In the genomic region with DNA sequence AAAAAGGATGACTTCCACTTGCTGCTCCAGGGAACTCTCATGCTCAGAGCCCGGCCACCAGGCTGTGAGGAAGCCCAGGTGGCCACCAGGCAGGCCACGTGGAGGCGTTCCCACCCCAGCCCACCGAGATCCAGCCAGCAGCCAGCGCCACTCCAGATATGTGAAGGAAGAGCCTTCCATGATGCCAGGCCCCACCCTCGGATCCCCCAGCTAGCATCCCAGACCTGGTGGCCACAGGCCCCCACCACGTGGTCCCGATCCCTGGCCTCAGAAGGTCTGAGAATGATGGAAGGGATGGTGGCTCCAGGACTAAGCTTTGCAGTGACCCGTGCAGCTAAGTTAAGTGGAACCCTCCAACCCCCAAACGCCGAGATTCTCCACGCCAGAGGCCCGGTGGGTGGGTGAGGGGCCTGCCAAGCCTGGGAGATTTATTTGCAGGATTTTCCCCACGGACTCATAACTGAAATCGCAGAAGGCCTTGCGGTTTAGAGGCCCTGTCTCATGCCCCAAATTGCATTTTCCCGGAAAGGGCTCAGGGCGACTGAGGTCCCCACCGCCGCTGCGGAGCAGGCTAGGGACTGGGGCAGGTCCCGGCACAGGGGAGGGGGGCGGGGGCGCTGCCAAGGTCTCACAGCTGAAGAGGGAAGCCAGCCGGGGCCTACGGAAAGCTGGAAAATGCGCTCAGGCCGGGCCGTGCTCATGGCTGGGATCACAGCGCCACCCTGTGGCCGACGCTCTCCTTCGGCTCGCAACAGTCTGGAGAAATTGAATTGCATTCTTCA, we compare ENCODE assay signal across 8 cellular contexts. TPM values are rescaled to one million over a fixed set of nuclear protein-coding genes. Genes with fewer than 3 reads are reported as not detected.
DNase-seq lines count a peak whose midpoint lies in the region; ATAC-seq and TF ChIP-seq lines count a peak whose summit lies in the region.

No MANE protein-coding gene starts in this region.

- H3K4me3 Mint-ChIP-seq in activated CD8-positive, alpha-beta T cell treated with anti-CD3 and anti-CD28 coated beads, Interleukin-2, amount 10 ng/mL, durations not matched to agents 7 days and 5 days = no peak overlapping the region
- no peak overlapping the region for H3K4me3 Mint-ChIP-seq in stimulated activated memory B cell treated with anti-CD40 and anti-IgM and Interleukin-4, amounts not matched to agents 10 μg/mL and 1 μg/mL and 100 μg/mL, for 72 hours

- CTCF ChIA-PET in activated CD8-positive, alpha-beta T cell treated with anti-CD3 and anti-CD28 coated beads, Interleukin-2, amount 10 ng/mL, durations not matched to agents 7 days and 5 days (lab: Charles Lee) = interaction anchor here (0.7 to 7.2 kb wide), 10 partner anchors 12 to 981 kb away, joined by 3 to 47 read pairs (median 4); no protein-coding TSS in a partner anchor

- no peaks in the 10 kb centered on the region for H3K79me2 ChIP-seq in DOHH2 (ENCODE audit: control insufficient read depth, low read length)

- no peaks in the 10 kb centered on the region for H3K9me3 ChIP-seq in DOHH2 (ENCODE audit: control insufficient read depth, insufficient read depth, low read length)

- peak; percentile 59 for ATAC-seq in HG02870 (IDR thresholded peaks at IDR 0.05; ENCODE audit: unreplicated experiment)
- peak; percentile 71 for ATAC-seq in activated CD8-positive, alpha-beta T cell treated with anti-CD3 and anti-CD28 coated beads, Interleukin-2, amount 10 ng/mL, durations not matched to agents 7 days and 5 days
- peak; percentile 67 for ATAC-seq in stimulated activated memory B cell treated with anti-CD40 and anti-IgM and Interleukin-4, amounts not matched to agents 10 μg/mL and 1 μg/mL and 100 μg/mL, for 72 hours
- ATAC-seq in HG03520 (IDR thresholded peaks at IDR 0.05; ENCODE audit: unreplicated experiment) = no peak

- no peaks in the 10 kb centered on the region for H3K36me3 Mint-ChIP-seq in activated CD8-positive, alpha-beta T cell treated with anti-CD3 and anti-CD28 coated beads, Interleukin-2, amount 10 ng/mL, durations not matched to agents 7 days and 5 days (ENCODE audit: low read depth)
- peaks cover 5% of the 10 kb centered on the region for H3K36me3 Mint-ChIP-seq in stimulated activated memory B cell treated with anti-CD40 and anti-IgM and Interleukin-4, amounts not matched to agents 10 μg/mL and 1 μg/mL and 100 μg/mL, for 72 hours

- H3K27me3 ChIP-seq in DOHH2 (ENCODE audit: control insufficient read depth, low read length) = peaks cover 3% of the 10 kb centered on the region; the same call in 1 of the 2 replicates

- POLR2A ChIA-PET in activated CD8-positive, alpha-beta T cell treated with anti-CD3 and anti-CD28 coated beads, Interleukin-2, amount 10 ng/mL, durations not matched to agents 7 days and 5 days (lab: Charles Lee) = interaction anchor here (0.9 kb wide), 1 partner anchor 42 kb away, joined by 3 read pairs; no protein-coding TSS in a partner anchor

- no peaks in the 10 kb centered on the region for H3K9me3 Mint-ChIP-seq in activated CD8-positive, alpha-beta T cell treated with anti-CD3 and anti-CD28 coated beads, Interleukin-2, amount 10 ng/mL, durations not matched to agents 7 days and 5 days (ENCODE audit: insufficient read depth)
- no peaks in the 10 kb centered on the region for H3K9me3 Mint-ChIP-seq in stimulated activated memory B cell treated with anti-CD40 and anti-IgM and Interleukin-4, amounts not matched to agents 10 μg/mL and 1 μg/mL and 100 μg/mL, for 72 hours

- H3K4me1 ChIP-seq in DOHH2 (ENCODE audit: control insufficient read depth, low read length) = no peaks in the 10 kb centered on the region

- H4K20me1 ChIP-seq in DOHH2 (ENCODE audit: control insufficient read depth, insufficient read depth, low read depth, low read length) = no peaks in the 10 kb centered on the region

- no peaks in the 10 kb centered on the region for H3K9me2 ChIP-seq in DOHH2 (replicated peaks; ENCODE audit: control insufficient read depth, low read length)

- no peak overlapping the region for H3K27ac ChIP-seq in DOHH2 (ENCODE audit: low read depth, low read length)

- DNase-seq in NCI-H510A treated with DMSO at 0.1 percent for 48 hours (lab: John Stamatoyannopoulos, UW) (peak; percentile 87), epidermal melanocyte (ENCODE audit: insufficient read length, low spot score) (peak; percentile 78), midbrain (lab: John Stamatoyannopoulos, UW) (peak; percentile 85)
- DNase-seq in activated CD8-positive, alpha-beta T cell treated with anti-CD3 and anti-CD28 coated beads, Interleukin-2, amount 10 ng/mL, durations not matched to agents 7 days and 5 days = peak; percentile 62

- TF ChIP-seq CTCF in DOHH2 (IDR thresholded peaks at IDR 0.05; ENCODE audit: low read depth, low read length, poor library complexity, severe bottlenecking) = peak; percentile 92

- no peaks in the 10 kb centered on the region for H3K36me3 ChIP-seq in DOHH2 (ENCODE audit: control insufficient read depth, low read length)

- peaks cover 10% of the 10 kb centered on the region for H3K4me1 Mint-ChIP-seq in activated CD8-positive, alpha-beta T cell treated with anti-CD3 and anti-CD28 coated beads, Interleukin-2, amount 10 ng/mL, durations not matched to agents 7 days and 5 days (ENCODE audit: low read depth)
- H3K4me1 Mint-ChIP-seq in stimulated activated memory B cell treated with anti-CD40 and anti-IgM and Interleukin-4, amounts not matched to agents 10 μg/mL and 1 μg/mL and 100 μg/mL, for 72 hours = no peaks in the 10 kb centered on the region

- no peak overlapping the region for H3K4me3 ChIP-seq in DOHH2 (ENCODE audit: low read length)

- no peak overlapping the region for H3K27ac Mint-ChIP-seq in activated CD8-positive, alpha-beta T cell treated with anti-CD3 and anti-CD28 coated beads, Interleukin-2, amount 10 ng/mL, durations not matched to agents 7 days and 5 days
- H3K27ac Mint-ChIP-seq in stimulated activated memory B cell treated with anti-CD40 and anti-IgM and Interleukin-4, amounts not matched to agents 10 μg/mL and 1 μg/mL and 100 μg/mL, for 72 hours = no peak overlapping the region

- no peaks in the 10 kb centered on the region for H3F3A ChIP-seq in DOHH2 (ENCODE audit: control insufficient read depth, insufficient read depth)

- H3K4me2 ChIP-seq in DOHH2 (ENCODE audit: low read length) = no peak overlapping the region

- no peaks in the 10 kb centered on the region for H3K27me3 Mint-ChIP-seq in activated CD8-positive, alpha-beta T cell treated with anti-CD3 and anti-CD28 coated beads, Interleukin-2, amount 10 ng/mL, durations not matched to agents 7 days and 5 days (ENCODE audit: low read depth)
- H3K27me3 Mint-ChIP-seq in stimulated activated memory B cell treated with anti-CD40 and anti-IgM and Interleukin-4, amounts not matched to agents 10 μg/mL and 1 μg/mL and 100 μg/mL, for 72 hours = peaks cover 55% of the 10 kb centered on the region

RNA-seq across cellular contexts. Expression of gene CST7, which starts 31.1 kb away (rescaled TPM):
- total RNA-seq in activated CD8-positive, alpha-beta T cell treated with anti-CD3 and anti-CD28 coated beads, Interleukin-2, amount 10 ng/mL, durations not matched to agents 7 days and 5 days = 10 to 100 TPM; 43.9 to 47.5 TPM
